8 cellular contexts compared by ENCODE assay signal in the genomic region with DNA sequence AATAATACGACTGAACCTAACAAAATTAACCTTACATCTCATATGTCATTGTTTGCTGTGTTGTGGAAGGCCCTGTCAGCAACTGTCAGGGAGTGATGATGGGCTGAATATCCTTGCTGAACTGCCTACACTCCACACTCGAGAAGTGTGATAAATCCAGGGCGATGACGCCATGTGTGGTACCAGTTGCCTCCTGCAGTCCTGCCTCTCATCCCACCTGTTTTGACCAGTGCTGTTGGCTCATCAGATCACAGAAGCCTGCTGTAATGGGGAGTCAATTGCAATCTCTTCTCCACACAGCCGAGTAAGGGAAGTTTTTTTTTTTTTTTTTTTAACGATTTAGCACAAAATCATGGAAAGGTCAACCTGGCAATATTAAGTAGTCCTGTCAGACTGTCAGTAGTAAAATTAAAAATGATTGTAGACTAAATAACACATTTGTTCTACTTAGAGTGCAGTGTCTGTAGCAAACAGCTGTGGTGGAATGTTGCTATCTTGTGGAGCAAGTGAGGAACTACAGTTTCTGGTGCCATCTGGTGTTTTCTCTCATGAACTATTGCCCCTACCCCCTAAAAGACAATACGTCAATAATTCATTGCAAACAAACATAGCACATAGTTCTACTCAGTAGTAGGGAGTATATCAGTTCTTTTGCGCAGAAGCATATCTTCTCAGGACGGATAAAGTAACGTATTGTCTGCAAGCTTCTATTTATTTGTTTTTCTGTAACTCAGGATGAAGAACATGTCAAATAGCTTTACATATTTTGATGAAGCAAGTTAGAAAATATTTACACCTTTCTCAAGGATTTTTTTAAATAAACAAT.
DNase-seq lines count a peak whose midpoint lies in the region; ATAC-seq and TF ChIP-seq lines count a peak whose summit lies in the region.

No MANE protein-coding gene starts in this region.

- peaks cover 7% of the 10 kb centered on the region for H3K4me1 Mint-ChIP-seq in nephron

- H3K9me3 Mint-ChIP-seq in nephron, result no peaks in the 10 kb centered on the region

- DNase-seq in ELR (ENCODE audit: low read depth) (peak; percentile 53), M059J (ENCODE audit: low read depth) (peak; percentile 9), astrocyte of the hippocampus (ENCODE audit: low read depth, low spot score) (peak; percentile 58), NCI-H774 (lab: John Stamatoyannopoulos, UW) (no peak)
- DNase-seq in effector CD4-positive, alpha-beta T cell, result no peak

- TF ChIP-seq CTCF in nephron (IDR thresholded peaks at IDR 0.05; ENCODE audit: unreplicated experiment in 3 of 3), result peak; percentile 64 to 77 (median 68)

- H3K4me3 Mint-ChIP-seq in nephron, result no peak overlapping the region

- H3K36me3 Mint-ChIP-seq in nephron (ENCODE audit: low read depth), result no peaks in the 10 kb centered on the region

- no peak overlapping the region for H3K27ac Mint-ChIP-seq in nephron

- peaks cover 4% of the 10 kb centered on the region for H3K27me3 Mint-ChIP-seq in nephron (ENCODE audit: low read depth)

- ATAC-seq in HG03565 (IDR thresholded peaks at IDR 0.05; ENCODE audit: unreplicated experiment) (no peak), HG03159 (IDR thresholded peaks at IDR 0.05; ENCODE audit: unreplicated experiment) (no peak)

Comparison
In these comparisons a context has a peak if more than half of its experiments do, and no peak if none do; other contexts are left out.
1. DNase-seq: peak in ELR (single experiment), M059J (single experiment) and astrocyte of the hippocampus (single experiment); none in NCI-H774 (single experiment) and effector CD4-positive, alpha-beta T cell (single experiment).